ENCODE assay signal across 25 cellular contexts in genomic region chr2:81598437-81598836, GRCh38.
"Had no signal": no experiment of that assay in that cellular context is flagged by ENCODE, and none has a peak within 500 bp of the region (broad histone marks: within the 10 kb centered on the region; RNA-seq: fewer than 3 reads in every experiment).

No MANE protein-coding gene starts in this region.

- ATAC-seq: activated CD8-positive, alpha-beta memory T cell treated with anti-CD3 and anti-CD28 coated beads, Interleukin-2, amount 10 ng/mL, durations not matched to agents 7 days and 5 days; activated naive CD8-positive, alpha-beta T cell treated with anti-CD3 and anti-CD28 coated beads, Interleukin-2, amount 50 U/mL, for 24 hours; left lung; natural killer cell treated with Interleukin-12 subunit alpha and Interleukin-12 subunit beta and Interleukin-15 and Interleukin-18, amount 100 ng/mL, for 72 hours had no signal

- H3K9me3 ChIP-seq: left lung, neutrophil, thyroid gland had no signal

- H2AFZ ChIP-seq: parathyroid adenoma had no signal

- H3K36me3 ChIP-seq: brain microvascular endothelial cell, left lung, neutrophil, thyroid gland had no signal

- H3K36me3 Mint-ChIP-seq: activated CD8-positive, alpha-beta memory T cell treated with anti-CD3 and anti-CD28 coated beads, Interleukin-2, amount 10 ng/mL, durations not matched to agents 7 days and 5 days; activated naive CD4-positive, alpha-beta T cell treated with anti-CD3 and anti-CD28 coated beads, Interleukin-2, amount 10 ng/mL, durations not matched to agents 7 days and 5 days; mesothelial cell of epicardium; natural killer cell treated with Interleukin-12 subunit alpha and Interleukin-12 subunit beta and Interleukin-15 and Interleukin-18, amount 100 ng/mL, for 72 hours had no signal

- H3K79me2 ChIP-seq: parathyroid adenoma had no signal

- DNase-seq: activated B cell treated with CpG ODN at 0.5 μM for 24 hours; activated CD4-positive, alpha-beta memory T cell treated with anti-CD3 and anti-CD28 coated beads, Interleukin-2, amount 10 ng/mL, durations not matched to agents 7 days and 5 days; activated CD4-positive, alpha-beta T cell treated with anti-CD3 and anti-CD28 coated beads for 48 hours; activated CD8-positive, alpha-beta memory T cell treated with anti-CD3 and anti-CD28 coated beads, Interleukin-2, amount 10 ng/mL, durations not matched to agents 7 days and 5 days; activated naive CD4-positive, alpha-beta T cell treated with anti-CD3 and anti-CD28 coated beads, Interleukin-2, amount 10 ng/mL, durations not matched to agents 7 days and 5 days; activated naive CD8-positive, alpha-beta T cell treated with anti-CD3 and anti-CD28 coated beads, Interleukin-2, amount 50 U/mL, for 24 hours; aorta; brain microvascular endothelial cell; central memory CD4-positive, alpha-beta T cell; dorsolateral prefrontal cortex; foreskin fibroblast; hippocampal formation; left lung; stimulated activated CD4-positive, alpha-beta T cell treated with anti-CD3 and anti-CD28 coated beads, Interleukin-12 subunit alpha, Interleukin-12 subunit beta, amount 100 ng/mL, for 4 hours; stimulated activated CD4-positive, alpha-beta T cell treated with anti-CD3 and anti-CD28 coated beads, Interleukin-1b, Interleukin-23, amount 100 ng/mL, for 48 hours; stimulated activated CD8-positive, alpha-beta memory T cell treated with anti-CD3 and anti-CD28 coated beads, Interleukin-4, amount 100 ng/mL, for 48 hours; stimulated activated naive CD4-positive, alpha-beta T cell treated with Interleukin-2 at 50 U/mL for 16 hours; thyroid gland had no signal

- H3K27ac Mint-ChIP-seq: activated B cell treated with CpG ODN at 0.5 μM for 24 hours; activated CD4-positive, alpha-beta memory T cell treated with anti-CD3 and anti-CD28 coated beads, Interleukin-2, amount 10 ng/mL, durations not matched to agents 7 days and 5 days; activated CD8-positive, alpha-beta memory T cell treated with anti-CD3 and anti-CD28 coated beads, Interleukin-2, amount 10 ng/mL, durations not matched to agents 7 days and 5 days; activated naive CD4-positive, alpha-beta T cell treated with anti-CD3 and anti-CD28 coated beads, Interleukin-2, amount 10 ng/mL, durations not matched to agents 7 days and 5 days; activated naive CD8-positive, alpha-beta T cell treated with anti-CD3 and anti-CD28 coated beads, Interleukin-2, amount 50 U/mL, for 24 hours; activated T-helper 2 cell treated with anti-CD3 and anti-CD28 coated beads, Interferon-gamma antibody, Interleukin-2, Interleukin-4, amounts not matched to agents 10 μg/mL and 5 μg/mL and 100 μg/mL, durations not matched to agents 14 hours and 24 hours and 36 hours; mesothelial cell of epicardium; natural killer cell treated with Interleukin-12 subunit alpha and Interleukin-12 subunit beta and Interleukin-15 and Interleukin-18, amount 100 ng/mL, for 72 hours; T-helper 2 cell treated with Interferon-gamma antibody and Interleukin-4, amounts not matched to agents 5 μg/mL and 100 μg/mL, for 36 hours had no signal

- H3K27me3 Mint-ChIP-seq: activated B cell treated with CpG ODN at 0.5 μM for 24 hours; activated CD4-positive, alpha-beta memory T cell treated with anti-CD3 and anti-CD28 coated beads, Interleukin-2, amount 10 ng/mL, durations not matched to agents 7 days and 5 days; activated CD8-positive, alpha-beta memory T cell treated with anti-CD3 and anti-CD28 coated beads, Interleukin-2, amount 10 ng/mL, durations not matched to agents 7 days and 5 days; activated naive CD4-positive, alpha-beta T cell treated with anti-CD3 and anti-CD28 coated beads, Interleukin-2, amount 10 ng/mL, durations not matched to agents 7 days and 5 days; activated naive CD8-positive, alpha-beta T cell treated with anti-CD3 and anti-CD28 coated beads, Interleukin-2, amount 50 U/mL, for 24 hours; natural killer cell treated with Interleukin-12 subunit alpha and Interleukin-12 subunit beta and Interleukin-15 and Interleukin-18, amount 100 ng/mL, for 72 hours had no signal

- H3K9ac ChIP-seq: parathyroid adenoma had no signal

- H3K4me3 ChIP-seq: dorsolateral prefrontal cortex, left lung, thyroid gland had no signal

- H3K27ac ChIP-seq: brain microvascular endothelial cell, dorsolateral prefrontal cortex, epithelial cell of prostate, left lung, neutrophil, parathyroid adenoma, thyroid gland had no signal

- H3K4me1 Mint-ChIP-seq: activated B cell treated with CpG ODN at 0.5 μM for 24 hours; activated CD4-positive, alpha-beta memory T cell treated with anti-CD3 and anti-CD28 coated beads, Interleukin-2, amount 10 ng/mL, durations not matched to agents 7 days and 5 days; activated CD8-positive, alpha-beta memory T cell treated with anti-CD3 and anti-CD28 coated beads, Interleukin-2, amount 10 ng/mL, durations not matched to agents 7 days and 5 days; activated naive CD4-positive, alpha-beta T cell treated with anti-CD3 and anti-CD28 coated beads, Interleukin-2, amount 10 ng/mL, durations not matched to agents 7 days and 5 days; activated naive CD8-positive, alpha-beta T cell treated with anti-CD3 and anti-CD28 coated beads, Interleukin-2, amount 50 U/mL, for 24 hours had no signal

- H3K4me1 ChIP-seq: left lung, parathyroid adenoma, thyroid gland had no signal

- H3K27me3 ChIP-seq: brain microvascular endothelial cell, dorsolateral prefrontal cortex, left lung, neutrophil, thyroid gland had no signal

- H3K4me3 Mint-ChIP-seq: activated B cell treated with CpG ODN at 0.5 μM for 24 hours; activated CD4-positive, alpha-beta memory T cell treated with anti-CD3 and anti-CD28 coated beads, Interleukin-2, amount 10 ng/mL, durations not matched to agents 7 days and 5 days; activated CD8-positive, alpha-beta memory T cell treated with anti-CD3 and anti-CD28 coated beads, Interleukin-2, amount 10 ng/mL, durations not matched to agents 7 days and 5 days; activated naive CD4-positive, alpha-beta T cell treated with anti-CD3 and anti-CD28 coated beads, Interleukin-2, amount 10 ng/mL, durations not matched to agents 7 days and 5 days; activated naive CD8-positive, alpha-beta T cell treated with anti-CD3 and anti-CD28 coated beads, Interleukin-2, amount 50 U/mL, for 24 hours; mesothelial cell of epicardium; natural killer cell treated with Interleukin-12 subunit alpha and Interleukin-12 subunit beta and Interleukin-15 and Interleukin-18, amount 100 ng/mL, for 72 hours; T-helper 2 cell treated with Interferon-gamma antibody and Interleukin-4, amounts not matched to agents 5 μg/mL and 100 μg/mL, for 36 hours had no signal

- H3K9me3 Mint-ChIP-seq: mesothelial cell of epicardium had no signal
